In genomic region chr21:19461481-19462205, GRCh38 we compare ENCODE assay signal across 21 cellular contexts.
"Had no signal": no experiment of that assay in that cellular context is flagged by ENCODE, and none has a peak within 500 bp of the region (broad histone marks: within the 10 kb centered on the region; RNA-seq: fewer than 3 reads in every experiment).

No MANE protein-coding gene starts in this region.

- H3K36me3 ChIP-seq: cardiac muscle cell, left lung, ovary, tibial artery had no signal

- H3K4me1 ChIP-seq: foreskin keratinocyte, left lung, psoas muscle, tibial artery had no signal

- H3K4me1 Mint-ChIP-seq: activated naive CD8-positive, alpha-beta T cell treated with anti-CD3 and anti-CD28 coated beads, Interleukin-2, amount 10 ng/mL, durations not matched to agents 7 days and 5 days had no signal

- H3K27me3 Mint-ChIP-seq: activated CD4-positive, alpha-beta memory T cell treated with anti-CD3 and anti-CD28 coated beads for 36 hours; activated naive CD8-positive, alpha-beta T cell treated with anti-CD3 and anti-CD28 coated beads, Interleukin-2, amount 10 ng/mL, durations not matched to agents 7 days and 5 days; natural killer cell treated with Interleukin-12 subunit alpha and Interleukin-12 subunit beta and Interleukin-15 and Interleukin-18, amount 100 ng/mL, for 72 hours; stimulated activated naive CD8-positive, alpha-beta T cell treated with anti-CD3 and anti-CD28 coated beads, Interleukin-15, Interleukin-2, amounts not matched to agents 100 ng/mL and 50 ng/mL, for 24 hours had no signal

- H3K27ac ChIP-seq: cardiac muscle cell, foreskin keratinocyte, left lung, ovary, psoas muscle, tibial artery had no signal

- H3K27ac Mint-ChIP-seq: activated CD4-positive, alpha-beta memory T cell treated with anti-CD3 and anti-CD28 coated beads for 36 hours; activated naive CD4-positive, alpha-beta T cell treated with anti-CD3 and anti-CD28 coated beads for 36 hours; activated naive CD8-positive, alpha-beta T cell treated with anti-CD3 and anti-CD28 coated beads, Interleukin-2, amount 10 ng/mL, durations not matched to agents 7 days and 5 days; natural killer cell treated with Interleukin-12 subunit alpha and Interleukin-12 subunit beta and Interleukin-15 and Interleukin-18, amount 100 ng/mL, for 72 hours; stimulated activated naive CD8-positive, alpha-beta T cell treated with anti-CD3 and anti-CD28 coated beads, Interleukin-15, Interleukin-2, amounts not matched to agents 100 ng/mL and 50 ng/mL, for 24 hours had no signal

- H3K9me3 ChIP-seq: ovary, psoas muscle, tibial artery had no signal

- H3K27me3 ChIP-seq: cardiac muscle cell, foreskin keratinocyte, left lung, ovary, tibial artery had no signal

- H3K36me3 Mint-ChIP-seq: activated CD4-positive, alpha-beta memory T cell treated with anti-CD3 and anti-CD28 coated beads for 36 hours; activated naive CD8-positive, alpha-beta T cell treated with anti-CD3 and anti-CD28 coated beads, Interleukin-2, amount 10 ng/mL, durations not matched to agents 7 days and 5 days had no signal

- H3K4me3 Mint-ChIP-seq: activated CD4-positive, alpha-beta memory T cell treated with anti-CD3 and anti-CD28 coated beads for 36 hours; activated naive CD4-positive, alpha-beta T cell treated with anti-CD3 and anti-CD28 coated beads for 36 hours; activated naive CD8-positive, alpha-beta T cell treated with anti-CD3 and anti-CD28 coated beads, Interleukin-2, amount 10 ng/mL, durations not matched to agents 7 days and 5 days; natural killer cell treated with Interleukin-12 subunit alpha and Interleukin-12 subunit beta and Interleukin-15 and Interleukin-18, amount 100 ng/mL, for 72 hours; stimulated activated naive CD8-positive, alpha-beta T cell treated with anti-CD3 and anti-CD28 coated beads, Interleukin-15, Interleukin-2, amounts not matched to agents 100 ng/mL and 50 ng/mL, for 24 hours had no signal

- H3K4me3 ChIP-seq: cardiac muscle cell, left lung, lung, ovary, psoas muscle, tibial artery had no signal

- DNase-seq: activated CD4-positive, alpha-beta memory T cell treated with anti-CD3 and anti-CD28 coated beads for 36 hours; activated CD4-positive, alpha-beta T cell treated with anti-CD3 and anti-CD28 coated beads for 4 hours; activated naive CD4-positive, alpha-beta T cell treated with anti-CD3 and anti-CD28 coated beads for 36 hours; activated naive CD8-positive, alpha-beta T cell treated with anti-CD3 and anti-CD28 coated beads, Interleukin-2, amount 10 ng/mL, durations not matched to agents 7 days and 5 days; activated T-cell treated with anti-CD3 and anti-CD28 coated beads, Interleukin-2, amount 50 U/mL, for 48 hours; amygdala; dermis blood vessel endothelial cell; effector CD8-positive, alpha-beta T cell; foreskin keratinocyte; left lung; ovary; psoas muscle; right cardiac atrium; stimulated activated CD4-positive, alpha-beta T cell treated with anti-CD3 and anti-CD28 coated beads, Interleukin-12 subunit alpha, Interleukin-12 subunit beta, amount 100 ng/mL, for 4 hours; stimulated activated CD4-positive, alpha-beta T cell treated with anti-CD3 and anti-CD28 coated beads, Interleukin-4, amount 100 ng/mL, for 4 hours; T-helper 9 cell; tibial artery had no signal
